ENCODE assay signal across 9 cellular contexts in the genomic region with DNA sequence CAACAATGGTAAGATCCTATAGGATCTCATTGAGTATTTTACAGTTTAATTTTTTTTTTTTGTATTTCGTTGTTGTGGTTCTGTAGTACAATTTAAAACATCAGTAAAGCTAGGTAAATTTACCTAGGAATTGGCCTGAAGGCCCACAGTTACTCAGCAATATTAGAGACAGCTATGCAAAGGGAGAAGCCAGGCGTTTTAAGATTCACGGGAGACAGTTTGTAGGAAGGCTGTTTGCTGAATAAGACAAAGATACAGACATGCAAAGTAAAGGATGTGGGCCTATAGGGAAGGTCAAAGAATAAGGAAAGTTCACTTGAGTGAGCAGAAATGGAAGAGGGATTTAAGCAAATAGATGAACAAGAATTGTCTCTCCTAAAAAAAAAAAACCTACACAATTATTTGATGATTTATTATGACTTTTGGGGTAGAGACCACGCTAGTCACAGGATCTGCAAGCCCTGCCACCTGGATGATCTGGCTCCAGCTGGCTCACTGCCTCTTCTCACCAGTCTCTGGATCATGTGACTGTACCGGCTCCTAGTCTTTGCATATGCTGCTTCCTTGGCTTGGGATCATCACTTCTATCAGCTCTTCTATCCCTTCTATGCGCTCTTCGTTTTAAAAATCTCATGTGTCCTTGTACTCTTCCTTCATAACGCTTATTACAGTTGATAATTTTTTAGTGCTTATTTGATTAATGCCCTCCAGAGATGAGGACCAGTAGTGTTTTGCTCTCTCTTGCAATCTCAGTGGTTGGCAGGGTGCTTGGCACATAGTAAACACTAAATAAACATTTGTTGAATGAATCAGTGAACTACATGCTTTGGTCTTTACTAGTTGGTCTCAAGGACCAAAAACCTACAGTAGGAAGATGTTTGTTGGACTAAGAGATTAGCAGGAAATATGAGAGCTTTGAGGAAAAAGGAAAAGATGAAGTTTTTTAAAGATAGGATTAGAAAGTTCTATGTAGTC. TPM values are rescaled to one million over a fixed set of nuclear protein-coding genes. Genes with fewer than 3 reads are reported as not detected.
A peak's percentile ranks its signal among the peaks of the same experiment; 100 is the strongest.
DNase-seq lines count a peak whose midpoint lies in the region; ATAC-seq and TF ChIP-seq lines count a peak whose summit lies in the region.
"Had no signal": no experiment of that assay in that cellular context is flagged by ENCODE, and none has a peak within 500 bp of the region (broad histone marks: within the 10 kb centered on the region; RNA-seq: fewer than 3 reads in every experiment).

No MANE protein-coding gene starts in this region.

- no peak for DNase-seq in T-helper 2 cell treated with Interferon-gamma antibody and Interleukin-4, amounts not matched to agents 5 μg/mL and 100 μg/mL, for 36 hours (ENCODE audit: low spot score)
- DNase-seq in T-helper 2 cell (no peak), SHP77 (lab: John Stamatoyannopoulos, UW) (peak; percentile 48 to 68), left ventricle myocardium superior (peak; percentile 39), upper lobe of right lung (no peak)
- DNase-seq: NCI-H187 treated with DMSO at 0.1 percent for 48 hours had no signal

- intact Hi-C loops in left ventricle myocardium superior (cut with micrococcal nuclease): loop anchor here (10.0 kb wide), 1 partner anchor 54 kb away; no protein-coding TSS in a partner anchor
- intact Hi-C loops in upper lobe of right lung (cut with DNase I): no loop called here

- H3K4me1 ChIP-seq in skeletal muscle tissue (ENCODE audit: control insufficient read depth in 3 of 3, insufficient read depth in 3 of 3, low read length in 3 of 3) (peaks cover 56 to 62% (median 56%) of the 10 kb centered on the region in 3 donors), upper lobe of right lung (peaks cover 50% of the 10 kb centered on the region)

- H3K36me3 Mint-ChIP-seq in T-helper 2 cell treated with Interferon-gamma antibody and Interleukin-4, amounts not matched to agents 5 μg/mL and 100 μg/mL, for 36 hours (ENCODE audit: low read depth): peaks cover 26% of the 10 kb centered on the region

- no peaks in the 10 kb centered on the region for H3K27me3 ChIP-seq in skeletal muscle tissue (ENCODE audit: control insufficient read depth in 3 of 3, insufficient read depth in 3 of 3, low read length in 3 of 3)
- H3K27me3 ChIP-seq in upper lobe of right lung: no peaks in the 10 kb centered on the region

- H3K9me3 ChIP-seq in skeletal muscle tissue (ENCODE audit: control insufficient read depth in 3 of 3, low read length in 3 of 3) (no peaks in the 10 kb centered on the region), upper lobe of right lung (no peaks in the 10 kb centered on the region)

- no peak for TF ChIP-seq CTCF in upper lobe of right lung (IDR thresholded peaks at IDR 0.05)

- ATAC-seq in left ventricle myocardium superior (peak; percentile 52), HG03280 (IDR thresholded peaks at IDR 0.05; ENCODE audit: unreplicated experiment) (no peak), upper lobe of right lung (no peak), HG03175 (IDR thresholded peaks at IDR 0.05; ENCODE audit: unreplicated experiment) (no peak)

- H3K4me3 ChIP-seq in skeletal muscle tissue (ENCODE audit: low read length in 3 of 3) (peak overlapping the region in 1 of 3 donors; percentile 3), upper lobe of right lung (no peak overlapping the region)

- H3K4me1 Mint-ChIP-seq in T-helper 2 cell treated with Interferon-gamma antibody and Interleukin-4, amounts not matched to agents 5 μg/mL and 100 μg/mL, for 36 hours (ENCODE audit: low read depth): peaks cover 69% of the 10 kb centered on the region

- H3K36me3 ChIP-seq in skeletal muscle tissue (ENCODE audit: control insufficient read depth in 3 of 3, insufficient read depth in 3 of 3, low read length in 3 of 3): no peaks in the 10 kb centered on the region
- no peaks in the 10 kb centered on the region for H3K36me3 ChIP-seq in upper lobe of right lung

- peak overlapping the region; percentile 59 for H3K27ac ChIP-seq in skeletal muscle tissue (ENCODE audit: low read depth, low read length)
- no peak overlapping the region for H3K27ac ChIP-seq in upper lobe of right lung

- H3K9me3 Mint-ChIP-seq in T-helper 2 cell treated with Interferon-gamma antibody and Interleukin-4, amounts not matched to agents 5 μg/mL and 100 μg/mL, for 36 hours: no peaks in the 10 kb centered on the region

- no peaks in the 10 kb centered on the region for H3K27me3 Mint-ChIP-seq in T-helper 2 cell treated with Interferon-gamma antibody and Interleukin-4, amounts not matched to agents 5 μg/mL and 100 μg/mL, for 36 hours (ENCODE audit: low read depth)

- H3K4me3 Mint-ChIP-seq in T-helper 2 cell treated with Interferon-gamma antibody and Interleukin-4, amounts not matched to agents 5 μg/mL and 100 μg/mL, for 36 hours: peak overlapping the region; percentile 1

- peak overlapping the region; percentile 38 for H3K27ac Mint-ChIP-seq in T-helper 2 cell treated with Interferon-gamma antibody and Interleukin-4, amounts not matched to agents 5 μg/mL and 100 μg/mL, for 36 hours

- H3K9ac ChIP-seq in skeletal muscle tissue (ENCODE audit: low read depth in 1 of 3, low read length in 3 of 3): peak overlapping the region in 1 of 3 donors; percentile 9

RNA-seq across cellular contexts. Expression of gene DYRK1A, which starts 14.1 kb away (rescaled TPM):
- total RNA-seq in left ventricle myocardium superior (67.1 TPM), skeletal muscle tissue (104 TPM), upper lobe of right lung (70.9 TPM)

Comparison
In these comparisons a context has a peak if more than half of its experiments do, and no peak if none do; other contexts are left out.
1. DNase-seq: peak in SHP77 (2 of 2) and left ventricle myocardium superior (single experiment); none in T-helper 2 cell treated with Interferon-gamma antibody and Interleukin-4, amounts not matched to agents 5 μg/mL and 100 μg/mL, for 36 hours (single experiment), T-helper 2 cell (0 of 5) and upper lobe of right lung (single experiment).